9 cellular contexts compared by ENCODE assay signal in genomic region chr13:109790951-109791605, GRCh38. TPM values are rescaled to one million over a fixed set of nuclear protein-coding genes. Genes with fewer than 3 reads are reported as not detected.
DNase-seq lines count a peak whose midpoint lies in the region; ATAC-seq, FAIRE-seq and TF ChIP-seq lines count a peak whose summit lies in the region.
"Had no signal": no experiment of that assay in that cellular context is flagged by ENCODE, and none has a peak within 500 bp of the region (broad histone marks: within the 10 kb centered on the region; RNA-seq: fewer than 3 reads in every experiment).

No MANE protein-coding gene starts in this region.

- H3K27me3 Mint-ChIP-seq in activated CD8-positive, alpha-beta T cell treated with anti-CD3 and anti-CD28 coated beads for 36 hours = peaks cover 19% of the 10 kb centered on the region

- DNase-seq in AG08396 (ENCODE audit: low spot score) (peak; percentile 25), NCI-H2196 treated with DMSO at 0.1 percent for 48 hours (lab: John Stamatoyannopoulos, UW; ENCODE audit: unreplicated experiment) (peak; percentile 8), kidney (no peak), D341Med (ENCODE audit: low spot score) (no peak)
- peak; percentile 33 for DNase-seq in activated CD8-positive, alpha-beta T cell treated with anti-CD3 and anti-CD28 coated beads for 36 hours

- no peak overlapping the region for H3K4me3 ChIP-seq in kidney (ENCODE audit: low read length in 2 of 2)
- H3K4me3 ChIP-seq: thoracic aorta had no signal

- peak; percentile 78 for FAIRE-seq in kidney (lab: Jason Lieb, UNC)

- H3K36me3 ChIP-seq in kidney (ENCODE audit: control insufficient read depth in 1 of 2, insufficient read depth in 2 of 2, low read length in 2 of 2) = no peaks in the 10 kb centered on the region
- H3K36me3 ChIP-seq: thoracic aorta had no signal

- ATAC-seq in activated CD8-positive, alpha-beta T cell treated with anti-CD3 and anti-CD28 coated beads for 36 hours = no peak
- ATAC-seq in HG03354 (IDR thresholded peaks at IDR 0.05; ENCODE audit: poor library complexity, severe bottlenecking, unreplicated experiment) = no peak
- ATAC-seq in HG03175 (IDR thresholded peaks at IDR 0.05; ENCODE audit: unreplicated experiment) = no peak

- TF ChIP-seq CTCF in GM12872 (IDR thresholded peaks at IDR 0.05; ENCODE audit: insufficient read depth, low read depth, low read length) = peak; percentile 44; the same call in 2 of the 3 replicates
- peak; percentile 27 for TF ChIP-seq CTCF in activated CD8-positive, alpha-beta T cell treated with anti-CD3 and anti-CD28 coated beads for 36 hours (IDR thresholded peaks at IDR 0.05)
- TF ChIP-seq CTCF in kidney (IDR thresholded peaks at IDR 0.05; ENCODE audit: borderline replicate concordance, extremely low read depth, insufficient read depth) = peak; percentile 35

- peaks cover 14% of the 10 kb centered on the region for H3K4me1 Mint-ChIP-seq in activated CD8-positive, alpha-beta T cell treated with anti-CD3 and anti-CD28 coated beads for 36 hours (ENCODE audit: low read depth)

- H3K9ac ChIP-seq in kidney (ENCODE audit: low read length in 2 of 2) = no peak overlapping the region

- POLR2A ChIA-PET in activated CD8-positive, alpha-beta T cell treated with anti-CD3 and anti-CD28 coated beads for 36 hours (lab: Charles Lee) = no interaction called here

- peaks cover 0 to 2% of the 10 kb centered on the region in 2 donors for H3K4me1 ChIP-seq in kidney (ENCODE audit: control insufficient read depth in 1 of 2, insufficient read depth in 1 of 2, low read depth in 1 of 2, low read length in 2 of 2)

- no peak overlapping the region for H3K27ac Mint-ChIP-seq in activated CD8-positive, alpha-beta T cell treated with anti-CD3 and anti-CD28 coated beads for 36 hours

- CTCF ChIA-PET in activated CD8-positive, alpha-beta T cell treated with anti-CD3 and anti-CD28 coated beads for 36 hours (lab: Charles Lee) = interaction anchor here (1.0 to 1.3 kb wide), 3 partner anchors 11 to 830 kb away, joined by 3 to 4 read pairs (median 3); no protein-coding TSS in a partner anchor

- no peaks in the 10 kb centered on the region for H3K9me3 Mint-ChIP-seq in activated CD8-positive, alpha-beta T cell treated with anti-CD3 and anti-CD28 coated beads for 36 hours

- H3K36me3 Mint-ChIP-seq in activated CD8-positive, alpha-beta T cell treated with anti-CD3 and anti-CD28 coated beads for 36 hours (ENCODE audit: low read depth) = no peaks in the 10 kb centered on the region

- intact Hi-C loops in activated CD8-positive, alpha-beta T cell treated with anti-CD3 and anti-CD28 coated beads for 36 hours (cut with micrococcal nuclease) = loop anchor here (5.0 kb wide), 1 partner anchor 179 kb away; no protein-coding TSS in a partner anchor
- intact Hi-C loops in kidney (cut with DNase I) = no loop called here

- no peaks in the 10 kb centered on the region for H3K9me3 ChIP-seq in kidney (ENCODE audit: control insufficient read depth in 1 of 2, low read length in 2 of 2)
- H3K9me3 ChIP-seq: thoracic aorta had no signal

- H3K4me3 Mint-ChIP-seq in activated CD8-positive, alpha-beta T cell treated with anti-CD3 and anti-CD28 coated beads for 36 hours = no peak overlapping the region

- no peak overlapping the region for H3K27ac ChIP-seq in kidney (ENCODE audit: low read depth in 2 of 2, low read length in 2 of 2)
- H3K27ac ChIP-seq: thoracic aorta had no signal

RNA-seq across cellular contexts. Expression of gene IRS2, which starts 4.7 kb away (rescaled TPM):
- 1 to 10 TPM; 2.8 TPM for total RNA-seq in activated CD8-positive, alpha-beta T cell treated with anti-CD3 and anti-CD28 coated beads for 36 hours
- total RNA-seq in kidney = 12.9 TPM
- 2.1 TPM for polyA plus RNA-seq in kidney (ENCODE audit: insufficient read depth, low read depth, low replicate concordance)

Comparison
In these comparisons a context has a peak if more than half of its experiments do, and no peak if none do; other contexts are left out.
1. DNase-seq: peak in AG08396 (single experiment), NCI-H2196 treated with DMSO at 0.1 percent for 48 hours (single experiment) and activated CD8-positive, alpha-beta T cell treated with anti-CD3 and anti-CD28 coated beads for 36 hours (single experiment); none in kidney (single experiment) and D341Med (single experiment).
2. Peak in every context shown above with its lines, with median percentiles within 50 percentile points of each other: CTCF ChIP-seq.